ENCODE assay signal across 2 cellular contexts in the genomic region with DNA sequence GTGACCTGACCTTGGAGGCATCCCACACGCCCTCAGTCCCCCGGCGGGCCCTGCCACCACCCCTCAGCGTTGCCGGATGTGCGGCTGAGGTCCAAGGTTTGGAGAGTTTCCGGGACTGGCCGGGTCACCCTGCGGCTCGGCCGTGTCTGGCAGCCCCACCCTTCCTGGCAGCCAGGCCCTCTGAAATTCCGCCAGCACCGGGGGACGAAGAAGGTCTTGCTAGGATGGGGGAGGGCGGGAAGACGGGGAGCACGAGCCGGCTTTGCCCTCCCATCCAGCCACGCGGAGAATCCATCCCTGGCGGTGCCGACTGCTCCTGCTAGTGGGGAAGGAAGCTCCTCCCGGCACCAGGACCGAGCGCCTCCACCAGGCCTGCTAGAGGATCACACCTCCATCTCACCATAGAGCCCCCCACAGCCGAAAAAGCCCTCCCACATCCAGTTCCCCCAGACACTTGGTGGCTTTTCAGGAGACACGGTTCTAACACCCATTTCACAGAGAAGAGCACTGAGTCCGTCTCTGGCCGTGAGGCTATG.
TF ChIP-seq lines count a peak whose summit lies in the region.

No MANE protein-coding gene starts in this region.

TF ChIP-seq in HCT116, 20 proteins besides CTCF, POLR2A, EP300 and RAD21:
- TF ChIP-seq POLR2AphosphoS5 (IDR thresholded peaks at IDR 0.05; ENCODE audit: low read depth, low read length) (peak; percentile 54; the same call in 1 of the 2 replicates), ELF1 (IDR thresholded peaks at IDR 0.05; ENCODE audit: borderline replicate concordance, low read depth) (no peak), YY1 (IDR thresholded peaks at IDR 0.05; ENCODE audit: extremely low read depth, insufficient replicate concordance, low read depth, low read length) (no peak), ZFX (IDR thresholded peaks at IDR 0.05) (peak; percentile 60; the same call in 1 of the 2 replicates), TCF7L2 (IDR thresholded peaks at IDR 0.05; ENCODE audit: borderline replicate concordance, extremely low read depth, insufficient read depth, insufficient read length) (peak; percentile 93), EZH2phosphoT487 (IDR thresholded peaks at IDR 0.05; ENCODE audit: borderline replicate concordance) (no peak)
- TF ChIP-seq, protein P1, sequence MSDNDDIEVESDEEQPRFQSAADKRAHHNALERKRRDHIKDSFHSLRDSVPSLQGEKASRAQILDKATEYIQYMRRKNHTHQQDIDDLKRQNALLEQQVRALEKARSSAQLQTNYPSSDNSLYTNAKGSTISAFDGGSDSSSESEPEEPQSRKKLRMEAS (IDR thresholded peaks at IDR 0.05) = no peak

TF ChIP-seq in HepG2, 621 proteins besides CTCF, POLR2A, EP300 and RAD21 (continues in another document):
- TF ChIP-seq ZNF205 (CRISPR knock-in tag; IDR thresholded peaks at IDR 0.05) = no peak
- TF ChIP-seq SP1 (IDR thresholded peaks at IDR 0.05) = no peak
- no peak for TF ChIP-seq SP1 (CRISPR knock-in tag; IDR thresholded peaks at IDR 0.05)
- TF ChIP-seq MAFG (CRISPR knock-in tag; IDR thresholded peaks at IDR 0.05) = no peak
- TF ChIP-seq CEBPG (CRISPR knock-in tag; IDR thresholded peaks at IDR 0.05) = no peak
- TF ChIP-seq TCF7 (IDR thresholded peaks at IDR 0.05; ENCODE audit: low read depth) = no peak
- no peak for TF ChIP-seq ZNF292 (CRISPR knock-in tag; IDR thresholded peaks at IDR 0.05; ENCODE audit: borderline replicate concordance, low read depth)
- TF ChIP-seq NPAS2 (CRISPR knock-in tag; IDR thresholded peaks at IDR 0.05; ENCODE audit: borderline replicate concordance) = no peak
- TF ChIP-seq, protein P2, sequence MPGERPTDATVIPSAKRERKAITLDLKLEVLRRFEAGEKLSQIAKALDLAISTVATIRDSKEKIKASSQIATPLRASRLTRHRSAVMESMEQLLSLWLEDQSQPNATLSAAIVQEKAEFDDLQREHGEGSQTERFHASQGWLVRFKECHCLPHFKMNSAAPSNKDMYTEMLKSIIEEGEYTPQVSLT (CRISPR knock-in tag; IDR thresholded peaks at IDR 0.05; ENCODE audit: borderline replicate concordance, low read depth) = no peak
- TF ChIP-seq, protein P3, sequence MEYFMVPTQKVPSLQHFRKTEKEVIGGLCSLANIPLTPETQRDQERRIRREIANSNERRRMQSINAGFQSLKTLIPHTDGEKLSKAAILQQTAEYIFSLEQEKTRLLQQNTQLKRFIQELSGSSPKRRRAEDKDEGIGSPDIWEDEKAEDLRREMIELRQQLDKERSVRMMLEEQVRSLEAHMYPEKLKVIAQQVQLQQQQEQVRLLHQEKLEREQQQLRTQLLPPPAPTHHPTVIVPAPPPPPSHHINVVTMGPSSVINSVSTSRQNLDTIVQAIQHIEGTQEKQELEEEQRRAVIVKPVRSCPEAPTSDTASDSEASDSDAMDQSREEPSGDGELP (IDR thresholded peaks at IDR 0.05; ENCODE audit: borderline replicate concordance, low read depth) = no peak
- 0 out of 2 replicates have a peak, but pooled peaks have one; percentile 35 for TF ChIP-seq ZNF263 (CRISPR knock-in tag; IDR thresholded peaks at IDR 0.05)
- no peak for TF ChIP-seq ZSCAN12 (CRISPR knock-in tag; IDR thresholded peaks at IDR 0.05)
- TF ChIP-seq, protein P4, sequence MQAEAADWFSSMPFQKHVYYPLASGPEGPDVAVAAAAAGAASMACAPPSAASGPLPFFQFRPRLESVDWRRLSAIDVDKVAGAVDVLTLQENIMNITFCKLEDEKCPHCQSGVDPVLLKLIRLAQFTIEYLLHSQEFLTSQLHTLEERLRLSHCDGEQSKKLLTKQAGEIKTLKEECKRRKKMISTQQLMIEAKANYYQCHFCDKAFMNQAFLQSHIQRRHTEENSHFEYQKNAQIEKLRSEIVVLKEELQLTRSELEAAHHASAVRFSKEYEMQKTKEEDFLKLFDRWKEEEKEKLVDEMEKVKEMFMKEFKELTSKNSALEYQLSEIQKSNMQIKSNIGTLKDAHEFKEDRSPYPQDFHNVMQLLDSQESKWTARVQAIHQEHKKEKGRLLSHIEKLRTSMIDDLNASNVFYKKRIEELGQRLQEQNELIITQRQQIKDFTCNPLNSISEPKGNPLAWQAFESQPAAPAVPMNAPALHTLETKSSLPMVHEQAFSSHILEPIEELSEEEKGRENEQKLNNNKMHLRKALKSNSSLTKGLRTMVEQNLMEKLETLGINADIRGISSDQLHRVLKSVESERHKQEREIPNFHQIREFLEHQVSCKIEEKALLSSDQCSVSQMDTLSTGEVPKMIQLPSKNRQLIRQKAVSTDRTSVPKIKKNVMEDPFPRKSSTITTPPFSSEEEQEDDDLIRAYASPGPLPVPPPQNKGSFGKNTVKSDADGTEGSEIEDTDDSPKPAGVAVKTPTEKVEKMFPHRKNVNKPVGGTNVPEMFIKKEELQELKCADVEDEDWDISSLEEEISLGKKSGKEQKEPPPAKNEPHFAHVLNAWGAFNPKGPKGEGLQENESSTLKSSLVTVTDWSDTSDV (CRISPR knock-in tag; IDR thresholded peaks at IDR 0.05) = no peak
- TF ChIP-seq HOXA3 (CRISPR knock-in tag; IDR thresholded peaks at IDR 0.05) = 0 out of 2 replicates have a peak, but pooled peaks have one; percentile 11
- TF ChIP-seq NFIB (CRISPR knock-in tag; IDR thresholded peaks at IDR 0.05; ENCODE audit: borderline replicate concordance) = no peak
- TF ChIP-seq, protein P5, sequence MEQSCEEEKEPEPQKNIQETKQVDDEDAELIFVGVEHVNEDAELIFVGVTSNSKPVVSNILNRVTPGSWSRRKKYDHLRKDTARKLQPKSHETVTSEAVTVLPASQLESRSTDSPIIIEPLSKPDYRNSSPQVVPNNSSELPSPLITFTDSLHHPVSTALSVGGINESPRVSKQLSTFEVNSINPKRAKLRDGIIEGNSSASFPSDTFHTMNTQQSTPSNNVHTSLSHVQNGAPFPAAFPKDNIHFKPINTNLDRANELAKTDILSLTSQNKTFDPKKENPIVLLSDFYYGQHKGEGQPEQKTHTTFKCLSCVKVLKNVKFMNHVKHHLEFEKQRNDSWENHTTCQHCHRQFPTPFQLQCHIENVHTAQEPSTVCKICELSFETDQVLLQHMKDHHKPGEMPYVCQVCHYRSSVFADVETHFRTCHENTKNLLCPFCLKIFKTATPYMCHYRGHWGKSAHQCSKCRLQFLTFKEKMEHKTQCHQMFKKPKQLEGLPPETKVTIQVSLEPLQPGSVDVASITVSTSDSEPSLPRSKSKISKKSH (CRISPR knock-in tag; IDR thresholded peaks at IDR 0.05; ENCODE audit: borderline replicate concordance) = no peak
- no peak for TF ChIP-seq SRF (IDR thresholded peaks at IDR 0.05; ENCODE audit: low read depth, low read length)
- TF ChIP-seq GLI4 (CRISPR knock-in tag; IDR thresholded peaks at IDR 0.05; ENCODE audit: borderline replicate concordance) = no peak
- TF ChIP-seq KDM3A (CRISPR knock-in tag; IDR thresholded peaks at IDR 0.05; ENCODE audit: low read depth) = no peak
- no peak for TF ChIP-seq ZNF331 (CRISPR knock-in tag; IDR thresholded peaks at IDR 0.05)
- TF ChIP-seq, protein P6, sequence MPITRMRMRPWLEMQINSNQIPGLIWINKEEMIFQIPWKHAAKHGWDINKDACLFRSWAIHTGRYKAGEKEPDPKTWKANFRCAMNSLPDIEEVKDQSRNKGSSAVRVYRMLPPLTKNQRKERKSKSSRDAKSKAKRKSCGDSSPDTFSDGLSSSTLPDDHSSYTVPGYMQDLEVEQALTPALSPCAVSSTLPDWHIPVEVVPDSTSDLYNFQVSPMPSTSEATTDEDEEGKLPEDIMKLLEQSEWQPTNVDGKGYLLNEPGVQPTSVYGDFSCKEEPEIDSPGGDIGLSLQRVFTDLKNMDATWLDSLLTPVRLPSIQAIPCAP (CRISPR knock-in tag; IDR thresholded peaks at IDR 0.05; ENCODE audit: low read depth) = no peak
- TF ChIP-seq ZNF570 (CRISPR knock-in tag; IDR thresholded peaks at IDR 0.05; ENCODE audit: borderline replicate concordance) = no peak
- TF ChIP-seq RCOR2 (CRISPR knock-in tag; IDR thresholded peaks at IDR 0.05) = no peak
- TF ChIP-seq, protein P7, sequence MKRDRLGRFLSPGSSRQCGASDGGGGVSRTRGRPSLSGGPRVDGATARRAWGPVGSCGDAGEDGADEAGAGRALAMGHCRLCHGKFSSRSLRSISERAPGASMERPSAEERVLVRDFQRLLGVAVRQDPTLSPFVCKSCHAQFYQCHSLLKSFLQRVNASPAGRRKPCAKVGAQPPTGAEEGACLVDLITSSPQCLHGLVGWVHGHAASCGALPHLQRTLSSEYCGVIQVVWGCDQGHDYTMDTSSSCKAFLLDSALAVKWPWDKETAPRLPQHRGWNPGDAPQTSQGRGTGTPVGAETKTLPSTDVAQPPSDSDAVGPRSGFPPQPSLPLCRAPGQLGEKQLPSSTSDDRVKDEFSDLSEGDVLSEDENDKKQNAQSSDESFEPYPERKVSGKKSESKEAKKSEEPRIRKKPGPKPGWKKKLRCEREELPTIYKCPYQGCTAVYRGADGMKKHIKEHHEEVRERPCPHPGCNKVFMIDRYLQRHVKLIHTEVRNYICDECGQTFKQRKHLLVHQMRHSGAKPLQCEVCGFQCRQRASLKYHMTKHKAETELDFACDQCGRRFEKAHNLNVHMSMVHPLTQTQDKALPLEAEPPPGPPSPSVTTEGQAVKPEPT (CRISPR knock-in tag; IDR thresholded peaks at IDR 0.05; ENCODE audit: low read depth) = no peak
- TF ChIP-seq FOXK1 (CRISPR knock-in tag; IDR thresholded peaks at IDR 0.05; ENCODE audit: borderline replicate concordance, low read depth) = no peak
- TF ChIP-seq ZNF543 (CRISPR knock-in tag; IDR thresholded peaks at IDR 0.05) = no peak
- no peak for TF ChIP-seq ZNF234 (CRISPR knock-in tag; conservative IDR thresholded peaks at IDR 0.05)
- TF ChIP-seq ZNF782 (CRISPR knock-in tag; IDR thresholded peaks at IDR 0.05; ENCODE audit: borderline replicate concordance) = no peak
- no peak for TF ChIP-seq ZNF460 (CRISPR knock-in tag; IDR thresholded peaks at IDR 0.05; ENCODE audit: borderline replicate concordance)
- TF ChIP-seq ZNF816 (CRISPR knock-in tag; IDR thresholded peaks at IDR 0.05; ENCODE audit: borderline replicate concordance) = no peak
- TF ChIP-seq NFYB (CRISPR knock-in tag; IDR thresholded peaks at IDR 0.05) = no peak
- no peak for TF ChIP-seq ZSCAN21 (CRISPR knock-in tag; IDR thresholded peaks at IDR 0.05; ENCODE audit: borderline replicate concordance)
- TF ChIP-seq, protein P8, sequence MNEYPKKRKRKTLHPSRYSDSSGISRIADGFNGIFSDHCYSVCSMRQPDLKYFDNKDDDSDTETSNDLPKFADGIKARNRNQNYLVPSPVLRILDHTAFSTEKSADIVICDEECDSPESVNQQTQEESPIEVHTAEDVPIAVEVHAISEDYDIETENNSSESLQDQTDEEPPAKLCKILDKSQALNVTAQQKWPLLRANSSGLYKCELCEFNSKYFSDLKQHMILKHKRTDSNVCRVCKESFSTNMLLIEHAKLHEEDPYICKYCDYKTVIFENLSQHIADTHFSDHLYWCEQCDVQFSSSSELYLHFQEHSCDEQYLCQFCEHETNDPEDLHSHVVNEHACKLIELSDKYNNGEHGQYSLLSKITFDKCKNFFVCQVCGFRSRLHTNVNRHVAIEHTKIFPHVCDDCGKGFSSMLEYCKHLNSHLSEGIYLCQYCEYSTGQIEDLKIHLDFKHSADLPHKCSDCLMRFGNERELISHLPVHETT (CRISPR knock-in tag; conservative IDR thresholded peaks at IDR 0.05) = no peak
- TF ChIP-seq ESRRA (CRISPR knock-in tag; IDR thresholded peaks at IDR 0.05; ENCODE audit: low read depth) = no peak
- TF ChIP-seq ATF1 (CRISPR knock-in tag; IDR thresholded peaks at IDR 0.05) = no peak
- TF ChIP-seq ZFP36L2 (CRISPR knock-in tag; IDR thresholded peaks at IDR 0.05) = no peak
- no peak for TF ChIP-seq ZNF724P (CRISPR knock-in tag; IDR thresholded peaks at IDR 0.05; ENCODE audit: borderline replicate concordance)
- TF ChIP-seq, protein P9, sequence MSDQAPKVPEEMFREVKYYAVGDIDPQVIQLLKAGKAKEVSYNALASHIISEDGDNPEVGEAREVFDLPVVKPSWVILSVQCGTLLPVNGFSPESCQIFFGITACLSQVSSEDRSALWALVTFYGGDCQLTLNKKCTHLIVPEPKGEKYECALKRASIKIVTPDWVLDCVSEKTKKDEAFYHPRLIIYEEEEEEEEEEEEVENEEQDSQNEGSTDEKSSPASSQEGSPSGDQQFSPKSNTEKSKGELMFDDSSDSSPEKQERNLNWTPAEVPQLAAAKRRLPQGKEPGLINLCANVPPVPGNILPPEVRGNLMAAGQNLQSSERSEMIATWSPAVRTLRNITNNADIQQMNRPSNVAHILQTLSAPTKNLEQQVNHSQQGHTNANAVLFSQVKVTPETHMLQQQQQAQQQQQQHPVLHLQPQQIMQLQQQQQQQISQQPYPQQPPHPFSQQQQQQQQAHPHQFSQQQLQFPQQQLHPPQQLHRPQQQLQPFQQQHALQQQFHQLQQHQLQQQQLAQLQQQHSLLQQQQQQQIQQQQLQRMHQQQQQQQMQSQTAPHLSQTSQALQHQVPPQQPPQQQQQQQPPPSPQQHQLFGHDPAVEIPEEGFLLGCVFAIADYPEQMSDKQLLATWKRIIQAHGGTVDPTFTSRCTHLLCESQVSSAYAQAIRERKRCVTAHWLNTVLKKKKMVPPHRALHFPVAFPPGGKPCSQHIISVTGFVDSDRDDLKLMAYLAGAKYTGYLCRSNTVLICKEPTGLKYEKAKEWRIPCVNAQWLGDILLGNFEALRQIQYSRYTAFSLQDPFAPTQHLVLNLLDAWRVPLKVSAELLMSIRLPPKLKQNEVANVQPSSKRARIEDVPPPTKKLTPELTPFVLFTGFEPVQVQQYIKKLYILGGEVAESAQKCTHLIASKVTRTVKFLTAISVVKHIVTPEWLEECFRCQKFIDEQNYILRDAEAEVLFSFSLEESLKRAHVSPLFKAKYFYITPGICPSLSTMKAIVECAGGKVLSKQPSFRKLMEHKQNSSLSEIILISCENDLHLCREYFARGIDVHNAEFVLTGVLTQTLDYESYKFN (CRISPR knock-in tag; conservative IDR thresholded peaks at IDR 0.05) = peak; percentile 50
- TF ChIP-seq, protein P10, sequence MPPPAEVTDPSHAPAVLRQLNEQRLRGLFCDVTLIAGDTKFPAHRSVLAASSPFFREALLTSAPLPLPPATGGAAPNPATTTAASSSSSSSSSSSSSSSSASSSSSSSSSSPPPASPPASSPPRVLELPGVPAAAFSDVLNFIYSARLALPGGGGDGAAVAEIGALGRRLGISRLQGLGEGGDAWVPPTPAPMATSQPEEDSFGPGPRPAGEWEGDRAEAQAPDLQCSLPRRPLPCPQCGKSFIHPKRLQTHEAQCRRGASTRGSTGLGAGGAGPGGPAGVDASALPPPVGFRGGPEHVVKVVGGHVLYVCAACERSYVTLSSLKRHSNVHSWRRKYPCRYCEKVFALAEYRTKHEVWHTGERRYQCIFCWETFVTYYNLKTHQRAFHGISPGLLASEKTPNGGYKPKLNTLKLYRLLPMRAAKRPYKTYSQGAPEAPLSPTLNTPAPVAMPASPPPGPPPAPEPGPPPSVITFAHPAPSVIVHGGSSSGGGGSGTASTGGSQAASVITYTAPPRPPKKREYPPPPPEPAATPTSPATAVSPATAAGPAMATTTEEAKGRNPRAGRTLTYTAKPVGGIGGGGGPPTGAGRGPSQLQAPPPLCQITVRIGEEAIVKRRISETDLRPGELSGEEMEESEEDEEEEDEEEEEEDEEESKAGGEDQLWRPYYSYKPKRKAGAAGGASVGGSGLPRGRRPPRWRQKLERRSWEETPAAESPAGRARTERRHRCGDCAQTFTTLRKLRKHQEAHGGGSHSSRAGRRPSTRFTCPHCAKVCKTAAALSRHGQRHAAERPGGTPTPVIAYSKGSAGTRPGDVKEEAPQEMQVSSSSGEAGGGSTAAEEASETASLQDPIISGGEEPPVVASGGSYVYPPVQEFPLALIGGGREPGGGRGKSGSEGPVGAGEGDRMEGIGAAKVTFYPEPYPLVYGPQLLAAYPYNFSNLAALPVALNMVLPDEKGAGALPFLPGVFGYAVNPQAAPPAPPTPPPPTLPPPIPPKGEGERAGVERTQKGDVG (CRISPR knock-in tag; IDR thresholded peaks at IDR 0.05; ENCODE audit: borderline replicate concordance) = peak; percentile 22; the same call in 1 of the 2 replicates
- TF ChIP-seq SOX5 (CRISPR knock-in tag; IDR thresholded peaks at IDR 0.05; ENCODE audit: borderline replicate concordance) = peak; percentile 34; the same call in 1 of the 2 replicates
- TF ChIP-seq KLF11 (CRISPR knock-in tag; IDR thresholded peaks at IDR 0.05) = no peak
- no peak for TF ChIP-seq ZNF614 (CRISPR knock-in tag; IDR thresholded peaks at IDR 0.05; ENCODE audit: borderline replicate concordance)
